ENCODE assay signal across 24 cellular contexts in the genomic region with DNA sequence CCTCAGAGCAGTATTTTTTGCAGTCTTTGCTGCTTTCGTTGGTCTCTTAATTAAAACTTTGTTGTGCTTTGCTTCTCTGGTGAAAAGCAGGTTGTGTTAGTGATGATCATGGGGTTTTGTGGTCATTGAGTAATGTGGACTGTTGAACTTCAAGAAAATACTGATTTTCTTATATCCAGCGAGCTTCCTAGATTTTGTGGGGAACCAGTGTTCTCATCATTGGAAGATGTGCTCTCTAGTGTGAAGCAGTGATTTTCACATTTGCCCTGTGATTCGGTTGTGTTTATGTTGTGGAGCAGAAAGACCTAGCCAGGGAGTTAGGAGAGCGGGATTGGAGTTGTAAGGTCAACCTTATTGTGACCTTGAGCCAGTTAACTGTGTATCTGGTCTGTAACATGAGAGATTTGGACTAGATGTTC. TPM values are rescaled to one million over a fixed set of nuclear protein-coding genes. Genes with fewer than 3 reads are reported as not detected.
DNase-seq lines count a peak whose midpoint lies in the region; ATAC-seq and TF ChIP-seq lines count a peak whose summit lies in the region.
"Had no signal": no experiment of that assay in that cellular context is flagged by ENCODE, and none has a peak within 500 bp of the region (broad histone marks: within the 10 kb centered on the region; RNA-seq: fewer than 3 reads in every experiment).

No MANE protein-coding gene starts in this region.

- dilution Hi-C loops in mammary epithelial cell (cut with HindIII; ENCODE audit: low sequenced_read_pairs): no loop called here

- in situ Hi-C loops in mammary epithelial cell (cut with MboI; ENCODE audit: low sequenced_read_pairs in 2 of 2): no loop called here

- CTCF ChIA-PET in mammary epithelial cell (lab: Charles Lee; ENCODE audit: low non-redundant PET): no interaction called here

- BruUV-seq in mammary epithelial cell (replicated peaks; lab: Mats Ljungman, UMichigan): no TSS peak

- no peak for TF ChIP-seq POLR2A in thyroid gland (IDR thresholded peaks at IDR 0.05)

- DNase-seq in LHCN-M2 (ENCODE audit: low read depth): peak; percentile 65
- no peak for DNase-seq in mammary epithelial cell
- DNase-seq in foreskin melanocyte: peak; percentile 91
- no peak for DNase-seq in thyroid gland
- DNase-seq in activated CD4-positive, alpha-beta T cell treated with anti-CD3 and anti-CD28 coated beads for 48 hours: no peak
- DNase-seq: activated CD4-positive, alpha-beta memory T cell treated with anti-CD3 and anti-CD28 coated beads for 36 hours; activated CD4-positive, CD25-positive, alpha-beta regulatory T cell; activated naive CD8-positive, alpha-beta T cell treated with anti-CD3 and anti-CD28 coated beads, Interleukin-2, amount 10 ng/mL, durations not matched to agents 7 days and 5 days; body of pancreas; CD4-positive, alpha-beta T cell; effector CD8-positive, alpha-beta T cell; kidney glomerular epithelial cell; NCI-H1105 treated with DMSO at 0.1 percent for 48 hours; NCI-H2029 treated with DMSO at 0.1 percent for 48 hours; NCI-H82; OCI-M1; SHP77; spleen; stimulated activated CD4-positive, alpha-beta T cell treated with anti-CD3 and anti-CD28 coated beads, Interleukin-4, amount 100 ng/mL, for 1 hour had no signal

- peak overlapping the region; percentile 29 for H3K4me2 ChIP-seq in mammary epithelial cell (ENCODE audit: insufficient read depth, low read depth, low read length)

- no peaks in the 10 kb centered on the region for H3K9me3 ChIP-seq in mammary epithelial cell (replicated peaks; ENCODE audit: insufficient read depth, low read length)
- H3K9me3 ChIP-seq in thyroid gland: no peaks in the 10 kb centered on the region
- H3K9me3 ChIP-seq: body of pancreas, suprapubic skin had no signal

- no peaks in the 10 kb centered on the region for H4K20me1 ChIP-seq in mammary epithelial cell (ENCODE audit: insufficient read depth, low read length)

- H3K27me3 ChIP-seq in mammary epithelial cell (ENCODE audit: insufficient read depth, low read length): no peaks in the 10 kb centered on the region
- no peaks in the 10 kb centered on the region for H3K27me3 ChIP-seq in thyroid gland
- H3K27me3 ChIP-seq: body of pancreas, suprapubic skin had no signal

- no peak overlapping the region for H3K9ac ChIP-seq in mammary epithelial cell (ENCODE audit: insufficient read depth, low read length)

- TF ChIP-seq CTCF in mammary epithelial cell (conservative IDR thresholded peaks at IDR 0.05 in 1 of 2, IDR thresholded peaks at IDR 0.05 in 1 of 2; ENCODE audit: extremely low read depth in 1 of 2, insufficient read depth in 1 of 2, low read depth in 1 of 2, low read length in 2 of 2) (no peak), thyroid gland (IDR thresholded peaks at IDR 0.05) (no peak)

- H3K27ac ChIP-seq in mammary epithelial cell (ENCODE audit: insufficient read depth, low read depth, low read length): no peak overlapping the region
- peak overlapping the region in 2 of 3 donors; percentile 1 to 7 for H3K27ac ChIP-seq in thyroid gland
- H3K27ac ChIP-seq: body of pancreas, spleen had no signal

- H3K36me3 ChIP-seq in mammary epithelial cell (ENCODE audit: insufficient read depth, low read length) (peaks cover 5% of the 10 kb centered on the region), thyroid gland (no peaks in the 10 kb centered on the region)
- H3K36me3 ChIP-seq: spleen, suprapubic skin had no signal

- peaks cover 98% of the 10 kb centered on the region for H3K79me2 ChIP-seq in mammary epithelial cell (ENCODE audit: insufficient read depth, low read length)

- H2AFZ ChIP-seq in mammary epithelial cell (ENCODE audit: low read depth, low read length): no peak overlapping the region

- ATAC-seq in GM19467 (IDR thresholded peaks at IDR 0.05; ENCODE audit: unreplicated experiment): no peak
- ATAC-seq in GM21526 (IDR thresholded peaks at IDR 0.05; ENCODE audit: low FRiP score, unreplicated experiment): no peak
- ATAC-seq: body of pancreas; stimulated activated memory B cell treated with anti-CD40 and anti-IgM and Interleukin-4, amounts not matched to agents 10 μg/mL and 1 μg/mL and 100 μg/mL, for 72 hours had no signal

- H3K4me3 ChIP-seq in mammary epithelial cell (replicated peaks in 1 of 3; ENCODE audit: insufficient read depth in 1 of 3, low read depth in 2 of 3, low read length in 3 of 3) (no peak overlapping the region), thyroid gland (replicated peaks in 1 of 3) (no peak overlapping the region)
- H3K4me3 ChIP-seq: body of pancreas, lung, spleen, suprapubic skin had no signal

- WGBS in mammary epithelial cell (ENCODE audit: low coverage, missing lambda C conversion rate): 95% methylated on average over 4 of the region's 4 CpGs
- 49 to 70% methylated on average over 4 of the region's 4 CpGs for WGBS in thyroid gland, 2 donors

- intact Hi-C loops in mammary epithelial cell (cut with micrococcal nuclease): no loop called here
- intact Hi-C loops in thyroid gland (cut with DNase I): no loop called here

- H3K4me1 ChIP-seq in mammary epithelial cell (ENCODE audit: insufficient read depth, low read length) (peaks cover 42% of the 10 kb centered on the region), thyroid gland (peaks cover 32 to 47% of the 10 kb centered on the region in 2 donors)
- H3K4me1 ChIP-seq: spleen had no signal

RNA-seq across cellular contexts. Expression of a gene that starts 12.4 kb away (rescaled TPM):
- 66.1 and 81.7 TPM in 2 replicates for total RNA-seq in LHCN-M2 (2014; rRNA removed)
- polyA plus RNA-seq in LHCN-M2 (2012): 39.5 TPM
- total RNA-seq in mammary epithelial cell: 100 to 1,000 TPM in 1 of 2 donors, 10 to 100 TPM in 1; 40.8 to 137 TPM
- polyA plus RNA-seq in mammary epithelial cell: 56.4 TPM
- polyA minus RNA-seq in mammary epithelial cell: 60.0 TPM
- 10 to 100 TPM; 40.3 to 55.3 (median 47.3) TPM for total RNA-seq in thyroid gland
- total RNA-seq: activated naive CD8-positive, alpha-beta T cell treated with anti-CD3 and anti-CD28 coated beads, Interleukin-2, amount 10 ng/mL, durations not matched to agents 7 days and 5 days had no signal

Comparison
In these comparisons a context has a peak if more than half of its experiments do, and no peak if none do; other contexts are left out.
1. DNase-seq: peak in LHCN-M2 (single experiment) and foreskin melanocyte (single experiment); none in mammary epithelial cell (single experiment), thyroid gland (0 of 2) and activated CD4-positive, alpha-beta T cell treated with anti-CD3 and anti-CD28 coated beads for 48 hours (single experiment).